In genomic region chr19:48492925-48493717, GRCh38 we compare ENCODE assay signal across 8 cellular contexts. TPM values are rescaled to one million over a fixed set of nuclear protein-coding genes. Genes with fewer than 3 reads are reported as not detected.
A peak's percentile ranks its signal among the peaks of the same experiment; 100 is the strongest.
DNase-seq lines count a peak whose midpoint lies in the region; ATAC-seq and TF ChIP-seq lines count a peak whose summit lies in the region.

No MANE protein-coding gene starts in this region.

- peak overlapping the region; percentile 72 for H3K4me3 ChIP-seq in kidney epithelial cell (ENCODE audit: low read depth, low read length)

- peaks cover 12% of the 10 kb centered on the region for H3K27me3 ChIP-seq in kidney epithelial cell (ENCODE audit: control insufficient read depth, insufficient read depth, low read length)

- TF ChIP-seq CTCF in kidney epithelial cell (IDR thresholded peaks at IDR 0.05; ENCODE audit: insufficient read depth, low read length, poor library complexity, severe bottlenecking), result no peak

- H3K36me3 ChIP-seq in kidney epithelial cell (ENCODE audit: control insufficient read depth, insufficient read depth, low read length), result no peaks in the 10 kb centered on the region

- ATAC-seq in HG03025 (IDR thresholded peaks at IDR 0.05; ENCODE audit: low FRiP score, unreplicated experiment), result peak; percentile 51

- peak; percentile 70 to 82 for DNase-seq in NCI-H2081 (lab: John Stamatoyannopoulos, UW)
- no peak for DNase-seq in NCI-H2081 treated with DMSO at 0.1 percent for 48 hours (lab: John Stamatoyannopoulos, UW)
- peak; percentile 99 for DNase-seq in NCI-H2196 treated with DMSO at 0.1 percent for 48 hours (lab: John Stamatoyannopoulos, UW; ENCODE audit: unreplicated experiment)
- peak; percentile 78 for DNase-seq in activated CD4-positive, CD25-positive, alpha-beta regulatory T cell treated with anti-CD3 and anti-CD28 coated beads, Interleukin-2, amount 50 U/mL, for 72 hours
- peak; percentile 93 for DNase-seq in cerebellar cortex (ENCODE audit: low spot score)
- peak; percentile 79 for DNase-seq in kidney epithelial cell (ENCODE audit: low read depth)
- peak; percentile 85 to 88 for DNase-seq in stimulated activated CD4-positive, alpha-beta T cell treated with anti-CD3 and anti-CD28 coated beads, Interleukin-15, amount 100 ng/mL, for 48 hours (ENCODE audit: low read depth in 2 of 2)

RNA-seq across cellular contexts. Expression of gene LMTK3, which starts 18.5 kb away (rescaled TPM):
- total RNA-seq in kidney epithelial cell, result 2.3 and 2.9 TPM in 2 replicates

RNA-seq across cellular contexts. Expression of gene CYTH2, which starts 24.0 kb away (rescaled TPM):
- 73.0 and 77.3 TPM in 2 replicates for total RNA-seq in kidney epithelial cell

RNA-seq across cellular contexts. Expression of gene KCNJ14, which starts 37.7 kb away (rescaled TPM):
- 0.54 and 2.1 TPM in 2 replicates for total RNA-seq in kidney epithelial cell

RNA-seq across cellular contexts. Expression of gene GRWD1, which starts 47.3 kb away (rescaled TPM):
- total RNA-seq in kidney epithelial cell, result 44.6 and 47.1 TPM in 2 replicates

RNA-seq across cellular contexts. Expression of gene SULT2B1, which starts 58.9 kb away (rescaled TPM):
- total RNA-seq in kidney epithelial cell, result 0.48 and 0.50 TPM in 2 replicates
